9 cellular contexts compared by ENCODE assay signal in the genomic region with DNA sequence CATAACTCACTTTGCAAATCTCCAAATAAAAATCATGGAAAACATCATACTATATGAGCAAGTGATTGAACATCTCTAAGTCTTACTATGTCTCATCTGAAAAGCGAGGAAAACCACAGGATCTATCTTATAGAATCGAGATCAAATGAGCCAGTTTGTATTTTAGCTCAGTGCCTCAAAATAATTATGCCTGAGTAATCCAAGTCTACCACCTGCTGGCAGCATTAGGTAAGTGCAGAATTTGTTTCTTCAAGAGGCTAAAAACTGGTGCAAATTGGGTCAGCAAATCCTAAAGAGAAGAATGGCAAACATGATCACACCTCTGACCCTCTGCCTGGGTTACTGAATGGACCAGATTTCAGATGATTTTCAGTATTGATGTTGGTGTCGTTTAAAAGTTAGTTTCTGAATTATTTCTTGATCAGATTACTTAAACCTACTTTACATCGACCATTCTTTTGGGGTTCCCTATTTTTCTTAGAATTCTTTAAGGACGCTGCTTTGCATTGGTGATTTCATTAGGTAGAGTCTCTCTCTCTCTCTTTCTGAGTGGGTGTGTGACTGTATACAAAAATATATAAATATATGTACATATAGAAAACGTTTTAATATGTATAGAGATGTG. TPM values are rescaled to one million over a fixed set of nuclear protein-coding genes. Genes with fewer than 3 reads are reported as not detected.
A peak's percentile ranks its signal among the peaks of the same experiment; 100 is the strongest.
DNase-seq lines count a peak whose midpoint lies in the region; ATAC-seq and TF ChIP-seq lines count a peak whose summit lies in the region.
"Had no signal": no experiment of that assay in that cellular context is flagged by ENCODE, and none has a peak within 500 bp of the region (broad histone marks: within the 10 kb centered on the region; RNA-seq: fewer than 3 reads in every experiment).

No MANE protein-coding gene starts in this region.

- H3K27me3 ChIP-seq in kidney epithelial cell (ENCODE audit: control insufficient read depth, insufficient read depth, low read length), result no peaks in the 10 kb centered on the region

- no peak overlapping the region for H3K4me3 Mint-ChIP-seq in MCF 10A (ENCODE audit: unreplicated experiment)
- H3K4me3 Mint-ChIP-seq: central memory CD8-positive, alpha-beta T cell had no signal

- H3K9me3 Mint-ChIP-seq in MCF 10A (ENCODE audit: unreplicated experiment), result no peaks in the 10 kb centered on the region
- H3K9me3 Mint-ChIP-seq: central memory CD8-positive, alpha-beta T cell had no signal

- no peaks in the 10 kb centered on the region for H3K36me3 ChIP-seq in kidney epithelial cell (ENCODE audit: control insufficient read depth, insufficient read depth, low read length)

- H3K27ac Mint-ChIP-seq in MCF 10A (ENCODE audit: low read depth, unreplicated experiment), result no peak overlapping the region

- no TSS peak for BruUV-seq in MCF 10A (replicated peaks; lab: Mats Ljungman, UMichigan)

- intact Hi-C loops in MCF 10A (cut with micrococcal nuclease), result loop anchor here (1.0 to 5.0 kb wide), 5 partner anchors 155 to 473 kb away; a partner anchor contains a TSS

- ATAC-seq in GM21526 (IDR thresholded peaks at IDR 0.05; ENCODE audit: low FRiP score, unreplicated experiment), result no peak

- H3K36me3 Mint-ChIP-seq in MCF 10A (ENCODE audit: insufficient read depth, unreplicated experiment), result peaks cover 2% of the 10 kb centered on the region

- no peaks in the 10 kb centered on the region for H3K4me1 Mint-ChIP-seq in MCF 10A (ENCODE audit: insufficient read depth, unreplicated experiment)

- H3K4me3 ChIP-seq in kidney epithelial cell (ENCODE audit: low read depth, low read length), result no peak overlapping the region

- CTCF ChIA-PET in MCF 10A (lab: Yijun Ruan, JAX), result interaction anchor here (0.6 to 3.5 kb wide), 23 partner anchors 8 to 903 kb away, joined by 3 to 26 read pairs (median 3); no protein-coding TSS in a partner anchor

- H3K27me3 Mint-ChIP-seq in MCF 10A (ENCODE audit: insufficient read depth, unreplicated experiment), result no peaks in the 10 kb centered on the region

- POLR2A ChIA-PET in MCF 10A (lab: Yijun Ruan, JAX), result interaction anchor here (0.6 to 1.2 kb wide), 3 partner anchors 39 to 305 kb away, joined by 3 to 5 read pairs (median 4); no protein-coding TSS in a partner anchor

- peak; percentile 23 for DNase-seq in activated T-cell treated with anti-CD3 and anti-CD28 coated beads for 24 hours (ENCODE audit: low read depth)
- no peak for DNase-seq in activated T-cell treated with anti-CD3 and anti-CD28 coated beads, Interleukin-2, amount 50 U/mL, for 1 hour
- DNase-seq in M059J (ENCODE audit: low read depth), result peak; percentile 72
- peak; percentile 72 for DNase-seq in RPMI8226
- peak; percentile 75 for DNase-seq in MCF 10A (ENCODE audit: unreplicated experiment)
- DNase-seq in kidney epithelial cell (ENCODE audit: low read depth), result no peak
- peak; percentile 44 for DNase-seq in stimulated activated CD8-positive, alpha-beta memory T cell treated with anti-CD3 and anti-CD28 coated beads, Interleukin-4, amount 100 ng/mL, for 48 hours

- peak; percentile 67 for TF ChIP-seq CTCF in MCF 10A (IDR thresholded peaks at IDR 0.05; ENCODE audit: unreplicated experiment)
- TF ChIP-seq CTCF in kidney epithelial cell (IDR thresholded peaks at IDR 0.05; ENCODE audit: insufficient read depth, low read length, poor library complexity, severe bottlenecking), result peak; percentile 80

RNA-seq across cellular contexts. Expression of a gene that starts 12.7 kb away (rescaled TPM):
- total RNA-seq in M059J (2014; rRNA removed; shearing (Covaris generic)), result 8.1 and 13.1 TPM in 2 replicates
- total RNA-seq in MCF 10A (2022), result 5.0 and 5.3 TPM in 2 replicates
- total RNA-seq in kidney epithelial cell, result 47.2 and 57.3 TPM in 2 replicates

Comparison
In these comparisons a context has a peak if more than half of its experiments do, and no peak if none do; other contexts are left out.
1. DNase-seq: peak in activated T-cell treated with anti-CD3 and anti-CD28 coated beads for 24 hours (single experiment), M059J (single experiment), RPMI8226 (single experiment), MCF 10A (single experiment) and stimulated activated CD8-positive, alpha-beta memory T cell treated with anti-CD3 and anti-CD28 coated beads, Interleukin-4, amount 100 ng/mL, for 48 hours (single experiment); none in activated T-cell treated with anti-CD3 and anti-CD28 coated beads, Interleukin-2, amount 50 U/mL, for 1 hour (single experiment) and kidney epithelial cell (single experiment).